ENCODE assay signal across 20 cellular contexts in the genomic region with DNA sequence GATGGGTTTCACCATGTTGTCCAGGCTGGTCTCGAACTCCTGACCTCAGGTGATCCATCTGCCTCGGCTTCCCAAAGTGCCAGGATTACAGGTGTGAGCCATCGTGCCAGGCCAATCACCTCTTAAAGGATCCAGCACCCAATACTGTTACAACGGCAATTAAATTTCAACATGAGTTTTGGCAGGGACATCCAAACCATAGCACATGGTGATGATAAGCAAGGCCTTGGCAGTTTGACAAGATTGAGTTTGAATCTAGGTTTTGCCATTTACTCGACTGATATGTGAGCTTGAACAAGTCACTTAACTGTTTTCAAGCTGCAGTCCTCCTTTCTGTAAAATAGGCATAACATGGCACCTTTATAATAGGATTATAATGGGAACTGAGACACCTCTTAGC.
DNase-seq lines count a peak whose midpoint lies in the region; TF ChIP-seq lines count a peak whose summit lies in the region.
"Had no signal": no experiment of that assay in that cellular context is flagged by ENCODE, and none has a peak within 500 bp of the region (broad histone marks: within the 10 kb centered on the region; RNA-seq: fewer than 3 reads in every experiment).

No MANE protein-coding gene starts in this region.

- no peaks in the 10 kb centered on the region for H3K36me3 ChIP-seq in mesendoderm (ENCODE audit: control insufficient read depth, insufficient read depth, low read length)
- H3K36me3 ChIP-seq: BE2C, HAP-1 had no signal

- H2AK5ac ChIP-seq in mesendoderm (ENCODE audit: low read length): no peak overlapping the region

- WGBS in mesendoderm (ENCODE audit: extremely low coverage, insufficient coverage, low lambda C conversion rate): no CpG with 5 or more reads among the region's 5 CpGs

- H4K8ac ChIP-seq in mesendoderm (ENCODE audit: low read depth, low read length): no peak overlapping the region

- no peaks in the 10 kb centered on the region for H3K4me1 ChIP-seq in mesendoderm (ENCODE audit: control insufficient read depth, low read depth, low read length)
- H3K4me1 ChIP-seq: BE2C, HAP-1 had no signal

- H3K18ac ChIP-seq in mesendoderm (ENCODE audit: low read length): no peak overlapping the region

- no peak overlapping the region for H2BK120ac ChIP-seq in mesendoderm (ENCODE audit: low read depth, low read length)

- H3K27ac ChIP-seq in mesendoderm (ENCODE audit: low read depth, low read length): no peak overlapping the region
- H3K27ac ChIP-seq: GM23248, HL-60 had no signal

- no peaks in the 10 kb centered on the region for H3K27me3 ChIP-seq in mesendoderm (ENCODE audit: insufficient read depth, low read length, poor library complexity)
- H3K27me3 ChIP-seq: BE2C had no signal

- no peak overlapping the region for H3K23ac ChIP-seq in mesendoderm (ENCODE audit: low read length)

- no peak overlapping the region for H2BK5ac ChIP-seq in mesendoderm (ENCODE audit: low read length)

- no peaks in the 10 kb centered on the region for H3K79me1 ChIP-seq in mesendoderm (ENCODE audit: low read length)

- H2BK15ac ChIP-seq in mesendoderm (replicated peaks; ENCODE audit: low read depth): no peak overlapping the region

- H3K79me2 ChIP-seq in mesendoderm (ENCODE audit: control insufficient read depth, insufficient read depth, low read length): no peaks in the 10 kb centered on the region

- no peak for TF ChIP-seq POLR2A in erythroblast (IDR thresholded peaks at IDR 0.05; ENCODE audit: low read length)

- peak; percentile 10 for DNase-seq in OCI-M1 (lab: John Stamatoyannopoulos, UW)
- DNase-seq in amniotic epithelial cell (ENCODE audit: low read depth): peak; percentile 17
- DNase-seq in erythroblast (lab: John Stamatoyannopoulos, UW): peak; percentile 50 to 68
- peak; percentile 38 for DNase-seq in iris pigment epithelial cell (ENCODE audit: low read depth)
- no peak for DNase-seq in stimulated activated CD4-positive, alpha-beta T cell treated with anti-CD3 and anti-CD28 coated beads, Interleukin-15, amount 100 ng/mL, for 24 hours
- no peak for DNase-seq in LoVo (ENCODE audit: low spot score)
- no peak for DNase-seq in mesendoderm
- DNase-seq: ACHN; BE2C; C1 segment of cervical spinal cord; CD4-positive, CD25-positive, alpha-beta regulatory T cell; CD8-positive, alpha-beta memory T cell; COR-L47; DMS153; DMS79; GDM1; GM23248; IMR-90 had no signal

- no peak overlapping the region for H3K4me3 ChIP-seq in mesendoderm (ENCODE audit: low read length)
- H3K4me3 ChIP-seq: GM23248, HAP-1 had no signal

- H3K4me2 ChIP-seq in mesendoderm (ENCODE audit: low read length): no peak overlapping the region

- no peak overlapping the region for H3K9ac ChIP-seq in mesendoderm (ENCODE audit: low read length)
- H3K9ac ChIP-seq: GM23248 had no signal

- no peak overlapping the region for H3K4ac ChIP-seq in mesendoderm (ENCODE audit: low read depth, low read length)

- no peak overlapping the region for H4K5ac ChIP-seq in mesendoderm (ENCODE audit: low read length)

- no peak overlapping the region for H3K56ac ChIP-seq in mesendoderm (ENCODE audit: low read length)

Comparison
In these comparisons a context has a peak if more than half of its experiments do, and no peak if none do; other contexts are left out.
1. DNase-seq: peak in OCI-M1 (single experiment), amniotic epithelial cell (single experiment), erythroblast (2 of 2) and iris pigment epithelial cell (single experiment); none in stimulated activated CD4-positive, alpha-beta T cell treated with anti-CD3 and anti-CD28 coated beads, Interleukin-15, amount 100 ng/mL, for 24 hours (single experiment), LoVo (single experiment) and mesendoderm (single experiment).